In the genomic region with DNA sequence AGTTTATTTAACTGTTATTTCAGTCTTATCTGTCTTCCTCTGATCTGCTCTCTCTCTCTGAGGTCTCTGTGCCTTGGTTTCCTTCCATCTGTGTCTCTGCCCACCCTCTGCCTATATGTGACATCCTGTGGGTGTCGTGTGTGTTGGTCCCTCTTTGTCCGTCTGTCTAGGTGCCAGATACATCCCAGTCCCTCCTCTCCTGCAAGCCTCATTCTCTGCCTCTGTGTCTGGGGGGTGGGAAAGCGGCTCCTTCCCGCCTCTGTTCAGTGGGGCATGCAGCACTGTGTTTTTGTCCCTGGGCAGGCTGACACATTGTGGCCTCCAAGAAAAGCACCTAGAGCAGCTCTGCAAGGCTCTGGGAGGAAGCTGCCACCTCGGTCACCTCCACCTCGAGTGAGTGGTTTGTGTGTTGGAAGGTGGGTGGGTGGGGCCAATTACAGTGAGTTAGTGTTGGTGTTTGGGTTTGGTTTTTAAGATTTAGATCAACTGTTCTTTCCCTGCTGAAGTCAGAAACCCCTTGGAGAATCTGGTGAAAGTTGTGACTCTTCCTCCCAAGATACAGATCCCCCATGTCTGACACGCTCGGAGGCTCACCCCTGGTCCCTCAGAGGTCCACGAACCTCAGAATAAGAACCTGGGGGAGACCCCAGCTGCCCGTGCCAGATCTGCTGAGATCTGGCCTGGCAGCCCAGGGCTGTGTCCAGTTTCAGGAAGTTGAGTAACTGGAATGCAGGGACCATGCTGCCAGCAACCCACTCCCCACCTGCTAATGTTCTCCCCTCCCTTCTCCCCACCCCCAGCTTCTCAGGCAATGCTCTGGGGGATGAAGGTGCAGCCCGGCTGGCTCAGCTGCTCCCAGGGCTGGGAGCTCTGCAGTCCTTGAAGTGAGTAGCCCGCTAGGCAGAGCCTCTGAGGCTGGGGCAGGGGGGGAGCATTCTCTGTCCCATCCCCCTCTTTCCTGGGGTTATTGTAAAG, we compare ENCODE assay signal across 8 cellular contexts.
DNase-seq lines count a peak whose midpoint lies in the region; ATAC-seq and TF ChIP-seq lines count a peak whose summit lies in the region.

No MANE protein-coding gene starts in this region.

- peak; percentile 56 for ATAC-seq in HG02610 (IDR thresholded peaks at IDR 0.05; ENCODE audit: unreplicated experiment)

- H3K4me3 ChIP-seq in GM12865 (ENCODE audit: low read depth, low read length) = peak overlapping the region; percentile 45

- no peak for TF ChIP-seq CTCF in GM12865 (IDR thresholded peaks at IDR 0.05; ENCODE audit: insufficient read depth, low read depth, low read length, missing control alignments)

- DNase-seq in GM12865 (ENCODE audit: low read depth) (peak; percentile 89), T-helper 9 cell (peak; percentile 67), HK-2 (ENCODE audit: unreplicated experiment) (no peak), NCI-H2029 treated with DMSO at 0.1 percent for 48 hours (lab: John Stamatoyannopoulos, UW) (no peak), superior temporal gyrus (ENCODE audit: extremely low spot score) (no peak)
- DNase-seq in effector CD4-positive, alpha-beta T cell = peak; percentile 79
- peak; percentile 90 for DNase-seq in stimulated activated CD8-positive, alpha-beta memory T cell treated with anti-CD3 and anti-CD28 coated beads, Interleukin-4, amount 100 ng/mL, for 48 hours

Comparison
In these comparisons a context has a peak if more than half of its experiments do, and no peak if none do; other contexts are left out.
1. DNase-seq: peak in GM12865 (single experiment), T-helper 9 cell (single experiment), effector CD4-positive, alpha-beta T cell (single experiment) and stimulated activated CD8-positive, alpha-beta memory T cell treated with anti-CD3 and anti-CD28 coated beads, Interleukin-4, amount 100 ng/mL, for 48 hours (single experiment); none in HK-2 (single experiment), NCI-H2029 treated with DMSO at 0.1 percent for 48 hours (single experiment) and superior temporal gyrus (single experiment).